1 cellular context compared by ENCODE assay signal in the genomic region with DNA sequence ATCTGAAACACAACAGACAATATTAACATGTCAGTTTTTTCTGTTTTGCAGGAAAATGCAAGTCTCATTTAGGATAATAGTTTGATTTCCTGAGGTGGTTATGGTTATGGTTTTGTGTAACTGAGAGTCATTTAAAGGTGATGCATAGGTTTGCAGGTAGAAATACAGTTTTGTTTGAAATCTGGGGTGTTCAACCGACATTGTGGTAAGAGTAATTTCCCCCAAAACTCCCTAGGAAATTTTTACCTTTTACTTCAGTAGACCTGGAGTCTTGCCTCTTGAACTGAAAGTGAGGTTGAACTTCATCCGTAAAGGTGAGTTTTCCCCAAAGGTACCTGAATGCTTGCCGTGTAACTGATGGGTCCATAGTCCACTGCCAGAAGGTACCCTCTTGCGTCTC.
TF ChIP-seq lines count a peak whose summit lies in the region.

No MANE protein-coding gene starts in this region.

TF ChIP-seq in GM23338, 12 proteins besides CTCF, POLR2A, EP300 and RAD21 (continued from another document):
- TF ChIP-seq, protein P1, sequence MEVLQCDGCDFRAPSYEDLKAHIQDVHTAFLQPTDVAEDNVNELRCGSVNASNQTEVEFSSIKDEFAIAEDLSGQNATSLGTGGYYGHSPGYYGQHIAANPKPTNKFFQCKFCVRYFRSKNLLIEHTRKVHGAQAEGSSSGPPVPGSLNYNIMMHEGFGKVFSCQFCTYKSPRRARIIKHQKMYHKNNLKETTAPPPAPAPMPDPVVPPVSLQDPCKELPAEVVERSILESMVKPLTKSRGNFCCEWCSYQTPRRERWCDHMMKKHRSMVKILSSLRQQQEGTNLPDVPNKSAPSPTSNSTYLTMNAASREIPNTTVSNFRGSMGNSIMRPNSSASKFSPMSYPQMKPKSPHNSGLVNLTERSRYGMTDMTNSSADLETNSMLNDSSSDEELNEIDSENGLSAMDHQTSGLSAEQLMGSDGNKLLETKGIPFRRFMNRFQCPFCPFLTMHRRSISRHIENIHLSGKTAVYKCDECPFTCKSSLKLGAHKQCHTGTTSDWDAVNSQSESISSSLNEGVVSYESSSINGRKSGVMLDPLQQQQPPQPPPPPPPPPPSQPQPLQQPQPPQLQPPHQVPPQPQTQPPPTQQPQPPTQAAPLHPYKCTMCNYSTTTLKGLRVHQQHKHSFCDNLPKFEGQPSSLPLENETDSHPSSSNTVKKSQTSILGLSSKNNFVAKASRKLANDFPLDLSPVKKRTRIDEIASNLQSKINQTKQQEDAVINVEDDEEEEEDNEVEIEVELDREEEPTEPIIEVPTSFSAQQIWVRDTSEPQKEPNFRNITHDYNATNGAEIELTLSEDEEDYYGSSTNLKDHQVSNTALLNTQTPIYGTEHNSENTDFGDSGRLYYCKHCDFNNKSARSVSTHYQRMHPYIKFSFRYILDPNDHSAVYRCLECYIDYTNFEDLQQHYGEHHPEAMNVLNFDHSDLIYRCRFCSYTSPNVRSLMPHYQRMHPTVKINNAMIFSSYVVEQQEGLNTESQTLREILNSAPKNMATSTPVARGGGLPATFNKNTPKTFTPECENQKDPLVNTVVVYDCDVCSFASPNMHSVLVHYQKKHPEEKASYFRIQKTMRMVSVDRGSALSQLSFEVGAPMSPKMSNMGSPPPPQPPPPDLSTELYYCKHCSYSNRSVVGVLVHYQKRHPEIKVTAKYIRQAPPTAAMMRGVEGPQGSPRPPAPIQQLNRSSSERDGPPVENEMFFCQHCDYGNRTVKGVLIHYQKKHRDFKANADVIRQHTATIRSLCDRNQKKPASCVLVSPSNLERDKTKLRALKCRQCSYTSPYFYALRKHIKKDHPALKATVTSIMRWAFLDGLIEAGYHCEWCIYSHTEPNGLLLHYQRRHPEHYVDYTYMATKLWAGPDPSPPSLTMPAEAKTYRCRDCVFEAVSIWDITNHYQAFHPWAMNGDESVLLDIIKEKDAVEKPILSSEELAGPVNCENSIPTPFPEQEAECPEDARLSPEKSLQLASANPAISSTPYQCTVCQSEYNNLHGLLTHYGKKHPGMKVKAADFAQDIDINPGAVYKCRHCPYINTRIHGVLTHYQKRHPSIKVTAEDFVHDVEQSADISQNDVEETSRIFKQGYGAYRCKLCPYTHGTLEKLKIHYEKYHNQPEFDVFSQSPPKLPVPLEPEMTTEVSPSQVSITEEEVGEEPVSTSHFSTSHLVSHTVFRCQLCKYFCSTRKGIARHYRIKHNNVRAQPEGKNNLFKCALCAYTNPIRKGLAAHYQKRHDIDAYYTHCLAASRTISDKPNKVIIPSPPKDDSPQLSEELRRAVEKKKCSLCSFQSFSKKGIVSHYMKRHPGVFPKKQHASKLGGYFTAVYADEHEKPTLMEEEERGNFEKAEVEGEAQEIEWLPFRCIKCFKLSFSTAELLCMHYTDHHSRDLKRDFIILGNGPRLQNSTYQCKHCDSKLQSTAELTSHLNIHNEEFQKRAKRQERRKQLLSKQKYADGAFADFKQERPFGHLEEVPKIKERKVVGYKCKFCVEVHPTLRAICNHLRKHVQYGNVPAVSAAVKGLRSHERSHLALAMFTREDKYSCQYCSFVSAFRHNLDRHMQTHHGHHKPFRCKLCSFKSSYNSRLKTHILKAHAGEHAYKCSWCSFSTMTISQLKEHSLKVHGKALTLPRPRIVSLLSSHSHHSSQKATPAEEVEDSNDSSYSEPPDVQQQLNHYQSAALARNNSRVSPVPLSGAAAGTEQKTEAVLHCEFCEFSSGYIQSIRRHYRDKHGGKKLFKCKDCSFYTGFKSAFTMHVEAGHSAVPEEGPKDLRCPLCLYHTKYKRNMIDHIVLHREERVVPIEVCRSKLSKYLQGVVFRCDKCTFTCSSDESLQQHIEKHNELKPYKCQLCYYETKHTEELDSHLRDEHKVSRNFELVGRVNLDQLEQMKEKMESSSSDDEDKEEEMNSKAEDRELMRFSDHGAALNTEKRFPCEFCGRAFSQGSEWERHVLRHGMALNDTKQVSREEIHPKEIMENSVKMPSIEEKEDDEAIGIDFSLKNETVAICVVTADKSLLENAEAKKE (CRISPR knock-in tag; IDR thresholded peaks at IDR 0.05), result no peak
- TF ChIP-seq POLR2AphosphoS5 (IDR thresholded peaks at IDR 0.05; ENCODE audit: low read depth), result no peak
- no peak for TF ChIP-seq JUNB (IDR thresholded peaks at IDR 0.05; ENCODE audit: unreplicated experiment)
- no peak for TF ChIP-seq NANOG (IDR thresholded peaks at IDR 0.05; ENCODE audit: borderline replicate concordance)
- TF ChIP-seq CREB1 (CRISPR knock-in tag; IDR thresholded peaks at IDR 0.05; ENCODE audit: low read depth), result no peak
- TF ChIP-seq EZH2 (IDR thresholded peaks at IDR 0.05; ENCODE audit: low read depth, unreplicated experiment), result no peak
